16 cellular contexts compared by ENCODE assay signal in genomic region chr1:160257411-160258015, GRCh38. TPM values are rescaled to one million over a fixed set of nuclear protein-coding genes. Genes with fewer than 3 reads are reported as not detected.
DNase-seq lines count a peak whose midpoint lies in the region; ATAC-seq lines count a peak whose summit lies in the region.
"Had no signal": no experiment of that assay in that cellular context is flagged by ENCODE, and none has a peak within 500 bp of the region (broad histone marks: within the 10 kb centered on the region; RNA-seq: fewer than 3 reads in every experiment).

No MANE protein-coding gene starts in this region.

- no peaks in the 10 kb centered on the region; the same call in 1 of the 2 replicates for H3K36me3 ChIP-seq in SK-N-MC (ENCODE audit: insufficient read depth, low read length)

- no peak for DNase-seq in activated T-cell treated with anti-CD3 and anti-CD28 coated beads, Interleukin-2, amount 50 U/mL, for 72 hours
- DNase-seq in activated T-cell treated with anti-CD3 and anti-CD28 coated beads, Interleukin-2, amount 50 U/mL, for 1 hour = no peak
- DNase-seq in SK-N-MC (ENCODE audit: low read depth, low spot score) (no peak), medulla oblongata (ENCODE audit: extremely low spot score) (peak; percentile 70), superior temporal gyrus (ENCODE audit: extremely low spot score) (peak; percentile 52), NCI-H774 (lab: John Stamatoyannopoulos, UW) (no peak), retina (no peak), sciatic nerve (ENCODE audit: low spot score) (no peak)
- DNase-seq: activated gamma-delta T cell treated with Interleukin-2 at 50 U/mL for 16 hours; CD8-positive, alpha-beta memory T cell; central memory CD4-positive, alpha-beta T cell; NCI-H1436 treated with DMSO at 0.1 percent for 48 hours; OCI-M1; stimulated activated CD4-positive, alpha-beta T cell treated with anti-CD3 and anti-CD28 coated beads, Interleukin-12 subunit alpha, Interleukin-12 subunit beta, amount 100 ng/mL, for 4 hours had no signal

- no peaks in the 10 kb centered on the region for H3K9me3 Mint-ChIP-seq in activated T-cell treated with anti-CD3 and anti-CD28 coated beads, Interleukin-2, amount 50 U/mL, for 72 hours
- H3K9me3 Mint-ChIP-seq: CD8-positive, alpha-beta memory T cell; stimulated activated naive CD8-positive, alpha-beta T cell treated with anti-CD3 and anti-CD28 coated beads, Interleukin-15, Interleukin-2, amounts not matched to agents 100 ng/mL and 50 ng/mL, for 24 hours had no signal

- H3K36me3 Mint-ChIP-seq in activated T-cell treated with anti-CD3 and anti-CD28 coated beads, Interleukin-2, amount 50 U/mL, for 72 hours (ENCODE audit: insufficient read depth in 2 of 2) = peaks cover 11 to 26% of the 10 kb centered on the region in 2 donors

- H3K27me3 Mint-ChIP-seq in activated T-cell treated with anti-CD3 and anti-CD28 coated beads, Interleukin-2, amount 50 U/mL, for 72 hours (ENCODE audit: low read depth) = no peaks in the 10 kb centered on the region
- H3K27me3 Mint-ChIP-seq: stimulated activated naive CD8-positive, alpha-beta T cell treated with anti-CD3 and anti-CD28 coated beads, Interleukin-15, Interleukin-2, amounts not matched to agents 100 ng/mL and 50 ng/mL, for 24 hours had no signal

- peak overlapping the region; percentile 44 to 56 for H3K4me3 Mint-ChIP-seq in activated T-cell treated with anti-CD3 and anti-CD28 coated beads, Interleukin-2, amount 50 U/mL, for 72 hours
- H3K4me3 Mint-ChIP-seq: stimulated activated naive CD8-positive, alpha-beta T cell treated with anti-CD3 and anti-CD28 coated beads, Interleukin-15, Interleukin-2, amounts not matched to agents 100 ng/mL and 50 ng/mL, for 24 hours had no signal

- no peak overlapping the region for H3K4me3 ChIP-seq in SK-N-MC

- intact Hi-C loops in sciatic nerve (cut with DNase I) = loop anchor here (10.0 kb wide), 1 partner anchor 163 kb away; the partner anchor contains the start of gene IGSF8

- H3K4me1 Mint-ChIP-seq in activated T-cell treated with anti-CD3 and anti-CD28 coated beads, Interleukin-2, amount 50 U/mL, for 72 hours (ENCODE audit: low read depth) = peaks cover 54% of the 10 kb centered on the region

- no peak for ATAC-seq in activated T-cell treated with anti-CD3 and anti-CD28 coated beads, Interleukin-2, amount 50 U/mL, for 72 hours (replicated peaks in 1 of 2)
- ATAC-seq in sciatic nerve = no peak

- peak overlapping the region; percentile 68 for H3K27ac Mint-ChIP-seq in activated T-cell treated with anti-CD3 and anti-CD28 coated beads, Interleukin-2, amount 50 U/mL, for 72 hours
- H3K27ac Mint-ChIP-seq: stimulated activated naive CD8-positive, alpha-beta T cell treated with anti-CD3 and anti-CD28 coated beads, Interleukin-15, Interleukin-2, amounts not matched to agents 100 ng/mL and 50 ng/mL, for 24 hours had no signal

- peak overlapping the region; percentile 25 for H3K9ac ChIP-seq in SK-N-MC (ENCODE audit: insufficient read length)

- H3K9me3 ChIP-seq in SK-N-MC (ENCODE audit: low read depth, low read length) = no peaks in the 10 kb centered on the region

- no peak overlapping the region for H3K27ac ChIP-seq in SK-N-MC
- H3K27ac ChIP-seq: HL-60 had no signal

RNA-seq across cellular contexts. Expression of gene DCAF8, which starts 4.8 kb away (rescaled TPM):
- total RNA-seq in activated T-cell treated with anti-CD3 and anti-CD28 coated beads, Interleukin-2, amount 50 U/mL, for 72 hours = 100 to 1,000 TPM; 246 to 280 TPM
- 142 TPM for total RNA-seq in sciatic nerve

RNA-seq across cellular contexts. Expression of gene PEX19, which starts 27.4 kb away (rescaled TPM):
- total RNA-seq in activated T-cell treated with anti-CD3 and anti-CD28 coated beads, Interleukin-2, amount 50 U/mL, for 72 hours = 10 to 100 TPM; 48.8 to 49.1 TPM
- total RNA-seq in sciatic nerve = 71.1 TPM

RNA-seq across cellular contexts. Expression of gene PEA15, which starts 52.3 kb away (rescaled TPM):
- 10 to 100 TPM; 28.3 to 32.8 TPM for total RNA-seq in activated T-cell treated with anti-CD3 and anti-CD28 coated beads, Interleukin-2, amount 50 U/mL, for 72 hours
- total RNA-seq in sciatic nerve = 324 TPM

Comparison
In these comparisons a context has a peak if more than half of its experiments do, and no peak if none do; other contexts are left out.
1. DNase-seq: peak in medulla oblongata (single experiment) and superior temporal gyrus (single experiment); none in activated T-cell treated with anti-CD3 and anti-CD28 coated beads, Interleukin-2, amount 50 U/mL, for 72 hours (0 of 2), activated T-cell treated with anti-CD3 and anti-CD28 coated beads, Interleukin-2, amount 50 U/mL, for 1 hour (single experiment), SK-N-MC (single experiment), NCI-H774 (single experiment), retina (single experiment) and sciatic nerve (single experiment).